11 cellular contexts compared by ENCODE assay signal in the genomic region with DNA sequence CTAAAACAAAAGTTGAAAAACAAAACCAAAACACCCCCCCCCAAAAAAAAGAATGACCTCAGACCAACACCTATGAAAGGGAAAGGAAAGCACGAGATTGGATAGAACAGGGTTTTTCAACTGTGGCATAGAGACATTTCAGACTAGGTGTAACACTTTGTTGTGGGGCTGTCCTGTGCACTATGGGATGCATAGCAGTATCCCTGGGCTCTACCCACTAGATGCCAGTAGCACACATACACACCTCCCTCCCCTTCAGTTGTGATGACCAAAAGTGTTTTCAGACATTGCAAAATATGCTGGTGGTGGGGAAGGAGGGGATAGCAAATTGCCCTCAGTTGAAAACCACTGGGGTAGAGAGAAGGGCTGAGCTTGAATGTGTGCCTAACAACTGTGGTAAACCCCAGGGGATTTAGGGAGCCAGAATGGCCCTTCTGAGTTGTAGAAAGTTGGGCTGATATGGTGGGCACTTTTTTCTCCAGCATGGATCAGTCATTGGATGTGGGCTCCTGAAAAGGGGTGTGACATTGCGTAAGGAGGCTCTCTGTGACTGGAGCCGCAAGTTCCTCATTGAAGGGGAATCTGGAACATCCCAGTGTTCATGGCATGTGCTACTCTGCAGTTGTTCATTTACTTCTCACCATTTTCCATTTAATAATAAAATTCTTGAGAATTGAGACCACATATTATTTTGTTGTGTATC.
"Had no signal": no experiment of that assay in that cellular context is flagged by ENCODE, and none has a peak within 500 bp of the region (broad histone marks: within the 10 kb centered on the region; RNA-seq: fewer than 3 reads in every experiment).

No MANE protein-coding gene starts in this region.

- H3K4me3 ChIP-seq: breast epithelium, left ventricle myocardium inferior, right atrium auricular region, transverse colon had no signal

- H3K9me3 ChIP-seq: breast epithelium, left ventricle myocardium inferior, transverse colon had no signal

- H3K27me3 ChIP-seq: transverse colon had no signal

- H3K4me1 ChIP-seq: breast epithelium, left ventricle myocardium inferior, right atrium auricular region, transverse colon had no signal

- H3K27ac Mint-ChIP-seq: activated naive CD8-positive, alpha-beta T cell treated with anti-CD3 and anti-CD28 coated beads, Interleukin-2, amount 50 U/mL, for 24 hours; activated T-helper 17 cell treated with anti-CD3 and anti-CD28 coated beads, Interleukin-2, amount 50 U/mL, for 72 hours; dendritic cell treated with granulocyte-macrophage colony-stimulating factor and Interleukin-4, amounts not matched to agents 40 ng/mL and 50 ng/mL, for 4 days; memory B cell; naive thymus-derived CD8-positive, alpha-beta T cell had no signal

- H3K36me3 Mint-ChIP-seq: memory B cell; naive thymus-derived CD8-positive, alpha-beta T cell had no signal

- H3K27ac ChIP-seq: breast epithelium, left ventricle myocardium inferior, right atrium auricular region, transverse colon had no signal

- H3K4me1 Mint-ChIP-seq: activated naive CD8-positive, alpha-beta T cell treated with anti-CD3 and anti-CD28 coated beads, Interleukin-2, amount 50 U/mL, for 24 hours; activated T-helper 17 cell treated with anti-CD3 and anti-CD28 coated beads, Interleukin-2, amount 50 U/mL, for 72 hours; memory B cell; naive thymus-derived CD8-positive, alpha-beta T cell had no signal

- H3K27me3 Mint-ChIP-seq: activated naive CD8-positive, alpha-beta T cell treated with anti-CD3 and anti-CD28 coated beads, Interleukin-2, amount 50 U/mL, for 24 hours; dendritic cell treated with granulocyte-macrophage colony-stimulating factor and Interleukin-4, amounts not matched to agents 40 ng/mL and 50 ng/mL, for 4 days had no signal

- H3K4me3 Mint-ChIP-seq: activated naive CD8-positive, alpha-beta T cell treated with anti-CD3 and anti-CD28 coated beads, Interleukin-2, amount 50 U/mL, for 24 hours; activated T-helper 17 cell treated with anti-CD3 and anti-CD28 coated beads, Interleukin-2, amount 50 U/mL, for 72 hours; dendritic cell treated with granulocyte-macrophage colony-stimulating factor and Interleukin-4, amounts not matched to agents 40 ng/mL and 50 ng/mL, for 4 days; memory B cell; naive thymus-derived CD8-positive, alpha-beta T cell had no signal

- H3K9me3 Mint-ChIP-seq: activated naive CD8-positive, alpha-beta T cell treated with anti-CD3 and anti-CD28 coated beads, Interleukin-2, amount 50 U/mL, for 24 hours; activated T-helper 17 cell treated with anti-CD3 and anti-CD28 coated beads, Interleukin-2, amount 50 U/mL, for 72 hours; dendritic cell treated with granulocyte-macrophage colony-stimulating factor and Interleukin-4, amounts not matched to agents 40 ng/mL and 50 ng/mL, for 4 days; memory B cell; naive thymus-derived CD8-positive, alpha-beta T cell had no signal

- DNase-seq: aorta, kidney, left ventricle myocardium inferior had no signal
